ENCODE assay signal across 24 cellular contexts in the genomic region with DNA sequence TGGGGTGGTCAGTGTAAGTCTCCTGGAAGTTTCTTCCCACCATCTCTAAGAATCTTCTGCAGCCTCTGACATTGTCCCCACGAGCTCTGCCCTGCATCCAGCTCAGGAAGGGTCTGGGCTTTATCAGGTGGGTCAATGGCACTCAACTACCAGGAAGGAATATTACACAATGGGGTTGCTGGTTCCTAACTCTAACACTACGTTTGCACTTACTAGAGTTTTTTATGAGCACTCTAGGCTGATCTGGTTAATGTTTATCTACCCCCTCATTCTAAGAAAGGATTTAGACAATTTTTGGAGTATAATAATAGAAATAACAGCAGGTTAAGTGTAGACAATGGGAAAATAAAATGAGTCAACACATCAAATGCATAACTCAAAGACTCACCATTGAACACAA.
"Had no signal": no experiment of that assay in that cellular context is flagged by ENCODE, and none has a peak within 500 bp of the region (broad histone marks: within the 10 kb centered on the region; RNA-seq: fewer than 3 reads in every experiment).

No MANE protein-coding gene starts in this region.

- H3K27me3 ChIP-seq: MG63, SJSA1 had no signal

- H3K4me1 ChIP-seq: SJSA1 had no signal

- H3K36me3 ChIP-seq: MG63, SJSA1 had no signal

- DNase-seq: IMR-90, Karpas-422, KG1, MG63, NCI-H1092, NCI-H1105 treated with DMSO at 0.1 percent for 48 hours, NCI-H1417 treated with DMSO at 0.1 percent for 48 hours, NCI-H146, NCI-H1694 treated with DMSO at 0.1 percent for 48 hours, NCI-H1930, NCI-H2081 treated with DMSO at 0.1 percent for 48 hours, NCI-H2171, NCI-H226, NCI-H446, NCI-H510A, NCI-H524 treated with DMSO at 0.1 percent for 48 hours, NCI-H69, NCI-H774, Right ventricle myocardium superior, RPMI8226, SIG-M5 had no signal

- H3K9me3 ChIP-seq: MG63, SJSA1 had no signal

- H3K27ac ChIP-seq: SJSA1, SK-N-MC had no signal

- ATAC-seq: HepG2 had no signal

- H3K4me3 ChIP-seq: MG63, SJSA1, SK-N-MC had no signal
